Comparison of ENCODE assay signal across 1 cellular context in genomic region chr7:73770002-73770859, GRCh38.
TF ChIP-seq lines count a peak whose summit lies in the region.

Gene CLDN3 (minus strand): TSS chr7:73770270. CDS start chr7:73770049, 221 bp downstream.

TF ChIP-seq in IMR-90, 13 proteins besides CTCF, POLR2A, EP300 and RAD21 (continued from another document):
- TF ChIP-seq NFE2L2 (IDR thresholded peaks at IDR 0.05; ENCODE audit: low read depth, low read length) (no peak), CHD1 (IDR thresholded peaks at IDR 0.05; ENCODE audit: low read depth, low read length) (no peak), ELK1 (IDR thresholded peaks at IDR 0.05; ENCODE audit: borderline replicate concordance, low read depth, low read length) (no peak), USF2 (IDR thresholded peaks at IDR 0.05; ENCODE audit: low read depth, low read length) (no peak), MAZ (IDR thresholded peaks at IDR 0.05; ENCODE audit: borderline replicate concordance, low read depth, low read length) (no peak), BHLHE40 (IDR thresholded peaks at IDR 0.05; ENCODE audit: low read depth, low read length) (no peak), SMC3 (IDR thresholded peaks at IDR 0.05; ENCODE audit: low read depth, low read length) (no peak), CEBPB (IDR thresholded peaks at IDR 0.05; ENCODE audit: low read depth, low read length) (no peak), RFX5 (IDR thresholded peaks at IDR 0.05; ENCODE audit: low read depth, low read length) (no peak)
